17 cellular contexts compared by ENCODE assay signal in the genomic region with DNA sequence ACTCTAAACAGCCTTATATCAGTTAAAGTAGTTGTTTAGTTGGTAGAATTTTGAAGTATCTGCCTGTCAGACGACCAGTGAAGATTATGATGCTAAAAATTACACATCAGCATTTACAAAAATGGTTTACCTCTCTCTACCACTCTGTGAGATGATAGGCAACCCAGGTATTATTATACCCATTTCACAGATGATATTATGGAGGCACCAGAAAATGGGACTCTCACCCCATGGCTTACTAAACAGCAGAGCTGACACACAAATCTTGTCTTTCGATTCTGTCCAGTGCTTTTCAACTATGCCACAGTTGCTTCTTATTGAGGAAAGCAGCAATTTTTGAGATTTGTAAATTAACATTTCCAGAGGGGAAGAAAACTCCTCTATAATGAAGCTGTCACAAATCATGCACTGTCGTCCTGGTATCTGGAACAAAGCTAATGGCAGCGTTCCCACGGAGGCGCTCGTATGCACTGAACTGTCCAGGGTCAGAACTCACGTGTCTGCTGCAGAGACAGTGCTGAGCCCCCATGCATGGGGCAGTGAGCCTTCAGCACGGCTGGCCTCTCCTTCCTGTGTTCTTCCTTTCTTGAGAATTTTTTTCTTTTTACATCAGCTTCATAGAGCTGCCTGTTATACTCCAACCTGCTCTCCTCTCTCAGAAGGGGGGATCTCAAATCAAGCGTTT.
DNase-seq lines count a peak whose midpoint lies in the region; ATAC-seq and TF ChIP-seq lines count a peak whose summit lies in the region.
"Had no signal": no experiment of that assay in that cellular context is flagged by ENCODE, and none has a peak within 500 bp of the region (broad histone marks: within the 10 kb centered on the region; RNA-seq: fewer than 3 reads in every experiment).

No MANE protein-coding gene starts in this region.

- H3K27me3 Mint-ChIP-seq in activated CD8-positive, alpha-beta T cell treated with anti-CD3 and anti-CD28 coated beads for 36 hours, result no peaks in the 10 kb centered on the region

- H3K27me3 ChIP-seq in osteoblast (ENCODE audit: insufficient read depth, low read length) (no peaks in the 10 kb centered on the region), aorta (ENCODE audit: control insufficient read depth in 1 of 2, insufficient read depth in 2 of 2, low read length in 1 of 2) (no peaks in the 10 kb centered on the region)
- H3K27me3 ChIP-seq: MG63 had no signal

- H3K79me2 ChIP-seq in osteoblast (ENCODE audit: insufficient read depth, low read length), result no peaks in the 10 kb centered on the region

- TF ChIP-seq CTCF in choroid plexus epithelial cell (conservative IDR thresholded peaks at IDR 0.05; ENCODE audit: low read depth, low read length) (no peak), osteoblast (IDR thresholded peaks at IDR 0.05; ENCODE audit: extremely low read depth, low read depth, low read length) (no peak)
- no peak for TF ChIP-seq CTCF in activated CD8-positive, alpha-beta T cell treated with anti-CD3 and anti-CD28 coated beads for 36 hours (IDR thresholded peaks at IDR 0.05)

- H3K9me3 Mint-ChIP-seq in activated CD8-positive, alpha-beta T cell treated with anti-CD3 and anti-CD28 coated beads for 36 hours, result no peaks in the 10 kb centered on the region

- DNase-seq in Ammon's horn (ENCODE audit: low spot score) (peak; percentile 8), choroid plexus epithelial cell (ENCODE audit: low read depth) (peak; percentile 14), left kidney (ENCODE audit: low read depth, low spot score) (peak; percentile 74), osteoblast (ENCODE audit: insufficient read length, low spot score, missing footprints) (peak; percentile 32), DMS 273 (lab: John Stamatoyannopoulos, UW; ENCODE audit: unreplicated experiment) (no peak), aorta (no peak), inferior parietal cortex (ENCODE audit: extremely low spot score) (no peak)
- DNase-seq in activated CD8-positive, alpha-beta T cell treated with anti-CD3 and anti-CD28 coated beads for 36 hours, result no peak
- DNase-seq: DMS79, MG63, NCI-H1092 treated with DMSO at 0.1 percent for 48 hours, NCI-H1694 treated with DMSO at 0.1 percent for 48 hours, NCI-H446, PC-9 had no signal

- H3K27ac ChIP-seq in osteoblast (ENCODE audit: low read depth, low read length), result no peak overlapping the region
- H3K27ac ChIP-seq in aorta (ENCODE audit: low read depth in 1 of 2, low read length in 2 of 2), result no peak overlapping the region
- H3K27ac ChIP-seq: C4-2B, KMS-11, PC-9 had no signal

- no peaks in the 10 kb centered on the region for H3K4me1 Mint-ChIP-seq in activated CD8-positive, alpha-beta T cell treated with anti-CD3 and anti-CD28 coated beads for 36 hours (ENCODE audit: low read depth)

- H3K4me3 Mint-ChIP-seq in activated CD8-positive, alpha-beta T cell treated with anti-CD3 and anti-CD28 coated beads for 36 hours, result no peak overlapping the region

- no peak overlapping the region for H3K4me3 ChIP-seq in choroid plexus epithelial cell (ENCODE audit: low read depth, low read length)
- H3K4me3 ChIP-seq in osteoblast (ENCODE audit: insufficient read depth, low read length), result no peak overlapping the region
- no peak overlapping the region for H3K4me3 ChIP-seq in aorta (ENCODE audit: low read length in 2 of 2)
- H3K4me3 ChIP-seq: GM12878, MG63, PC-9 had no signal

- H3K27ac Mint-ChIP-seq in activated CD8-positive, alpha-beta T cell treated with anti-CD3 and anti-CD28 coated beads for 36 hours, result no peak overlapping the region

- H3K36me3 Mint-ChIP-seq in activated CD8-positive, alpha-beta T cell treated with anti-CD3 and anti-CD28 coated beads for 36 hours (ENCODE audit: low read depth), result no peaks in the 10 kb centered on the region

- 62 to 65% methylated on average over 10 of the region's 10 CpGs for WGBS in aorta, 2 donors

- no peak for ATAC-seq in aorta (ENCODE audit: low FRiP score)
- ATAC-seq in activated CD8-positive, alpha-beta T cell treated with anti-CD3 and anti-CD28 coated beads for 36 hours, result no peak
- ATAC-seq: GM12878 had no signal

- H3K36me3 ChIP-seq in osteoblast (ENCODE audit: insufficient read depth, low read length) (no peaks in the 10 kb centered on the region), aorta (ENCODE audit: control insufficient read depth in 1 of 2, insufficient read depth in 2 of 2, low read length in 1 of 2) (no peaks in the 10 kb centered on the region)
- H3K36me3 ChIP-seq: MG63 had no signal

- no peaks in the 10 kb centered on the region for H4K20me1 ChIP-seq in osteoblast (ENCODE audit: insufficient read depth, low read length)

- H3K4me2 ChIP-seq in osteoblast (ENCODE audit: insufficient read depth, low read length), result no peak overlapping the region
- H3K4me2 ChIP-seq: KMS-11, PC-9 had no signal

- intact Hi-C loops in aorta (cut with DNase I), result no loop called here
- intact Hi-C loops in activated CD8-positive, alpha-beta T cell treated with anti-CD3 and anti-CD28 coated beads for 36 hours (cut with micrococcal nuclease), result no loop called here

- POLR2A ChIA-PET in activated CD8-positive, alpha-beta T cell treated with anti-CD3 and anti-CD28 coated beads for 36 hours (lab: Charles Lee), result no interaction called here

- H3K4me1 ChIP-seq in osteoblast (ENCODE audit: insufficient read depth, low read length) (no peaks in the 10 kb centered on the region), aorta (ENCODE audit: control insufficient read depth in 1 of 2, insufficient read depth in 2 of 2, low read length in 2 of 2) (no peaks in the 10 kb centered on the region)

- no peak overlapping the region for H2AFZ ChIP-seq in osteoblast (ENCODE audit: low read length)
- H2AFZ ChIP-seq: PC-9 had no signal

- CTCF ChIA-PET in activated CD8-positive, alpha-beta T cell treated with anti-CD3 and anti-CD28 coated beads for 36 hours (lab: Charles Lee), result no interaction called here

- H3K9me3 ChIP-seq in osteoblast (ENCODE audit: low read depth, low read length) (peaks cover 5% of the 10 kb centered on the region), aorta (ENCODE audit: control insufficient read depth, low read length) (no peaks in the 10 kb centered on the region)
- H3K9me3 ChIP-seq: MG63 had no signal

Comparison
In these comparisons a context has a peak if more than half of its experiments do, and no peak if none do; other contexts are left out.
1. DNase-seq: peak in Ammon's horn (single experiment), choroid plexus epithelial cell (single experiment), left kidney (single experiment) and osteoblast (single experiment); none in DMS 273 (single experiment), aorta (0 of 2), activated CD8-positive, alpha-beta T cell treated with anti-CD3 and anti-CD28 coated beads for 36 hours (single experiment) and inferior parietal cortex (single experiment).